1 cellular context compared by ENCODE assay signal in the genomic region with DNA sequence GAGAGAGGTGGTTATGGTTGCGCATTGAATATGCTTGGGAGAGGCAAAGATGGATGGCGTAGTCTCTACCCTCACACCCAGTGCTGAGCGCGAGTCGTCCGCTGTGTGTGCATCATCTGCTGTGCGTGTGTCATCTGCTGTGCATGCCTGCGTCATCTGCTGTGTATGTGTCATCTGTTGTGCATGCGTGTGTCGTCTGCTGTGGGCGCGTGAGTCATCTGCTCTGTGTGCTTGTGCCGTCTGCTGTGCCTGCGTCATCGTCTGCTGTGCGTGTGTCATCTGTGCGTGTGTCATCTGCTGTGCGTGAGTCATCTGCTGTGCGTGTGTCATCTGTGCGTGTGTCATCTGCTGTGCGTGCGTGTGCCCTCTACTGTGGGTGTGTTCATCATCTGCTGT.
TF ChIP-seq lines count a peak whose summit lies in the region.

No MANE protein-coding gene starts in this region.

TF ChIP-seq in HEK293, 187 proteins besides CTCF, POLR2A, EP300 and RAD21 (continued from another document and continues in another):
- TF ChIP-seq, protein P1, sequence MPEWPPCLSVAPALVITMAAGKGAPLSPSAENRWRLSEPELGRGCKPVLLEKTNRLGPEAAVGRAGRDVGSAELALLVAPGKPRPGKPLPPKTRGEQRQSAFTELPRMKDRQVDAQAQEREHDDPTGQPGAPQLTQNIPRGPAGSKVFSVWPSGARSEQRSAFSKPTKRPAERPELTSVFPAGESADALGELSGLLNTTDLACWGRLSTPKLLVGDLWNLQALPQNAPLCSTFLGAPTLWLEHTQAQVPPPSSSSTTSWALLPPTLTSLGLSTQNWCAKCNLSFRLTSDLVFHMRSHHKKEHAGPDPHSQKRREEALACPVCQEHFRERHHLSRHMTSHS (tag by site-specific recombination; IDR thresholded peaks at IDR 0.05) = peak; percentile 98
- TF ChIP-seq ZNF830 (tag by site-specific recombination; IDR thresholded peaks at IDR 0.05; ENCODE audit: low read depth) (no peak), ZFP37 (tag by site-specific recombination; IDR thresholded peaks at IDR 0.05) (peak; percentile 98), ZNF335 (tag by site-specific recombination; conservative IDR thresholded peaks at IDR 0.05) (peak; percentile 87), ZBTB8A (tag by site-specific recombination; IDR thresholded peaks at IDR 0.05) (no peak), YY1 (tag by site-specific recombination; IDR thresholded peaks at IDR 0.05) (no peak), ZNF112 (tag by site-specific recombination; IDR thresholded peaks at IDR 0.05) (peak; percentile 93), ZNF510 (tag by site-specific recombination; IDR thresholded peaks at IDR 0.05; ENCODE audit: insufficient replicate concordance) (no peak), ZNF248 (tag by site-specific recombination; IDR thresholded peaks at IDR 0.05) (peak; percentile 99), ZNF155 (tag by site-specific recombination; IDR thresholded peaks at IDR 0.05) (peak; percentile 100), OSR2 (tag by site-specific recombination; IDR thresholded peaks at IDR 0.05) (peak; percentile 62; the same call in 1 of the 2 replicates), ZNF654 (tag by site-specific recombination; IDR thresholded peaks at IDR 0.05; ENCODE audit: low read depth) (no peak; the same call in 1 of the 2 replicates), ZNF23 (tag by site-specific recombination; IDR thresholded peaks at IDR 0.05; ENCODE audit: borderline replicate concordance) (peak; percentile 89; the same call in 1 of the 2 replicates), EGR2 (tag by site-specific recombination; IDR thresholded peaks at IDR 0.05; ENCODE audit: low read depth) (peak; percentile 80), ZNF776 (tag by site-specific recombination; IDR thresholded peaks at IDR 0.05; ENCODE audit: borderline replicate concordance) (peak; percentile 55; the same call in 1 of the 2 replicates), ZNF544 (tag by site-specific recombination; IDR thresholded peaks at IDR 0.05) (0 out of 2 replicates have a peak, but pooled peaks have one; percentile 59), SP2 (tag by site-specific recombination; IDR thresholded peaks at IDR 0.05) (peak; percentile 65), ZNF37A (tag by site-specific recombination; IDR thresholded peaks at IDR 0.05) (no peak), ZNF548 (tag by site-specific recombination; IDR thresholded peaks at IDR 0.05) (peak; percentile 88), ZNF394 (tag by site-specific recombination; IDR thresholded peaks at IDR 0.05; ENCODE audit: borderline replicate concordance) (peak; percentile 94), ZFP69B (tag by site-specific recombination; IDR thresholded peaks at IDR 0.05) (peak; percentile 98), ZNF76 (tag by site-specific recombination; IDR thresholded peaks at IDR 0.05; ENCODE audit: borderline replicate concordance, low read depth) (peak; percentile 86), MEIS1 (CRISPR knock-in tag; IDR thresholded peaks at IDR 0.05; ENCODE audit: borderline replicate concordance) (no peak), ZNF473 (tag by site-specific recombination; IDR thresholded peaks at IDR 0.05) (peak; percentile 100), ZNF747 (tag by site-specific recombination; IDR thresholded peaks at IDR 0.05) (peak; percentile 100), MYNN (tag by site-specific recombination; IDR thresholded peaks at IDR 0.05; ENCODE audit: borderline replicate concordance) (peak; percentile 84)
- TF ChIP-seq, protein P2, sequence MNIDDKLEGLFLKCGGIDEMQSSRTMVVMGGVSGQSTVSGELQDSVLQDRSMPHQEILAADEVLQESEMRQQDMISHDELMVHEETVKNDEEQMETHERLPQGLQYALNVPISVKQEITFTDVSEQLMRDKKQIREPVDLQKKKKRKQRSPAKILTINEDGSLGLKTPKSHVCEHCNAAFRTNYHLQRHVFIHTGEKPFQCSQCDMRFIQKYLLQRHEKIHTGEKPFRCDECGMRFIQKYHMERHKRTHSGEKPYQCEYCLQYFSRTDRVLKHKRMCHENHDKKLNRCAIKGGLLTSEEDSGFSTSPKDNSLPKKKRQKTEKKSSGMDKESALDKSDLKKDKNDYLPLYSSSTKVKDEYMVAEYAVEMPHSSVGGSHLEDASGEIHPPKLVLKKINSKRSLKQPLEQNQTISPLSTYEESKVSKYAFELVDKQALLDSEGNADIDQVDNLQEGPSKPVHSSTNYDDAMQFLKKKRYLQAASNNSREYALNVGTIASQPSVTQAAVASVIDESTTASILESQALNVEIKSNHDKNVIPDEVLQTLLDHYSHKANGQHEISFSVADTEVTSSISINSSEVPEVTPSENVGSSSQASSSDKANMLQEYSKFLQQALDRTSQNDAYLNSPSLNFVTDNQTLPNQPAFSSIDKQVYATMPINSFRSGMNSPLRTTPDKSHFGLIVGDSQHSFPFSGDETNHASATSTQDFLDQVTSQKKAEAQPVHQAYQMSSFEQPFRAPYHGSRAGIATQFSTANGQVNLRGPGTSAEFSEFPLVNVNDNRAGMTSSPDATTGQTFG (tag by site-specific recombination; IDR thresholded peaks at IDR 0.05; ENCODE audit: borderline replicate concordance) = peak; percentile 100
- TF ChIP-seq, protein P3, sequence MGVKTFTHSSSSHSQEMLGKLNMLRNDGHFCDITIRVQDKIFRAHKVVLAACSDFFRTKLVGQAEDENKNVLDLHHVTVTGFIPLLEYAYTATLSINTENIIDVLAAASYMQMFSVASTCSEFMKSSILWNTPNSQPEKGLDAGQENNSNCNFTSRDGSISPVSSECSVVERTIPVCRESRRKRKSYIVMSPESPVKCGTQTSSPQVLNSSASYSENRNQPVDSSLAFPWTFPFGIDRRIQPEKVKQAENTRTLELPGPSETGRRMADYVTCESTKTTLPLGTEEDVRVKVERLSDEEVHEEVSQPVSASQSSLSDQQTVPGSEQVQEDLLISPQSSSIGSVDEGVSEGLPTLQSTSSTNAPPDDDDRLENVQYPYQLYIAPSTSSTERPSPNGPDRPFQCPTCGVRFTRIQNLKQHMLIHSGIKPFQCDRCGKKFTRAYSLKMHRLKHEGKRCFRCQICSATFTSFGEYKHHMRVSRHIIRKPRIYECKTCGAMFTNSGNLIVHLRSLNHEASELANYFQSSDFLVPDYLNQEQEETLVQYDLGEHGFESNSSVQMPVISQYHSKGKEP (tag by site-specific recombination; IDR thresholded peaks at IDR 0.05) = no peak
- TF ChIP-seq, protein P4, sequence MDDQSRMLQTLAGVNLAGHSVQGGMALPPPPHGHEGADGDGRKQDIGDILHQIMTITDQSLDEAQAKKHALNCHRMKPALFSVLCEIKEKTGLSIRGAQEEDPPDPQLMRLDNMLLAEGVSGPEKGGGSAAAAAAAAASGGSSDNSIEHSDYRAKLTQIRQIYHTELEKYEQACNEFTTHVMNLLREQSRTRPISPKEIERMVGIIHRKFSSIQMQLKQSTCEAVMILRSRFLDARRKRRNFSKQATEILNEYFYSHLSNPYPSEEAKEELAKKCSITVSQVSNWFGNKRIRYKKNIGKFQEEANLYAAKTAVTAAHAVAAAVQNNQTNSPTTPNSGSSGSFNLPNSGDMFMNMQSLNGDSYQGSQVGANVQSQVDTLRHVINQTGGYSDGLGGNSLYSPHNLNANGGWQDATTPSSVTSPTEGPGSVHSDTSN (CRISPR knock-in tag; IDR thresholded peaks at IDR 0.05) = no peak
- TF ChIP-seq, protein P5, sequence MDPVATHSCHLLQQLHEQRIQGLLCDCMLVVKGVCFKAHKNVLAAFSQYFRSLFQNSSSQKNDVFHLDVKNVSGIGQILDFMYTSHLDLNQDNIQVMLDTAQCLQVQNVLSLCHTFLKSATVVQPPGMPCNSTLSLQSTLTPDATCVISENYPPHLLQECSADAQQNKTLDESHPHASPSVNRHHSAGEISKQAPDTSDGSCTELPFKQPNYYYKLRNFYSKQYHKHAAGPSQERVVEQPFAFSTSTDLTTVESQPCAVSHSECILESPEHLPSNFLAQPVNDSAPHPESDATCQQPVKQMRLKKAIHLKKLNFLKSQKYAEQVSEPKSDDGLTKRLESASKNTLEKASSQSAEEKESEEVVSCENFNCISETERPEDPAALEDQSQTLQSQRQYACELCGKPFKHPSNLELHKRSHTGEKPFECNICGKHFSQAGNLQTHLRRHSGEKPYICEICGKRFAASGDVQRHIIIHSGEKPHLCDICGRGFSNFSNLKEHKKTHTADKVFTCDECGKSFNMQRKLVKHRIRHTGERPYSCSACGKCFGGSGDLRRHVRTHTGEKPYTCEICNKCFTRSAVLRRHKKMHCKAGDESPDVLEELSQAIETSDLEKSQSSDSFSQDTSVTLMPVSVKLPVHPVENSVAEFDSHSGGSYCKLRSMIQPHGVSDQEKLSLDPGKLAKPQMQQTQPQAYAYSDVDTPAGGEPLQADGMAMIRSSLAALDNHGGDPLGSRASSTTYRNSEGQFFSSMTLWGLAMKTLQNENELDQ (tag by site-specific recombination; IDR thresholded peaks at IDR 0.05; ENCODE audit: low read depth) = no peak
- TF ChIP-seq, protein P6, sequence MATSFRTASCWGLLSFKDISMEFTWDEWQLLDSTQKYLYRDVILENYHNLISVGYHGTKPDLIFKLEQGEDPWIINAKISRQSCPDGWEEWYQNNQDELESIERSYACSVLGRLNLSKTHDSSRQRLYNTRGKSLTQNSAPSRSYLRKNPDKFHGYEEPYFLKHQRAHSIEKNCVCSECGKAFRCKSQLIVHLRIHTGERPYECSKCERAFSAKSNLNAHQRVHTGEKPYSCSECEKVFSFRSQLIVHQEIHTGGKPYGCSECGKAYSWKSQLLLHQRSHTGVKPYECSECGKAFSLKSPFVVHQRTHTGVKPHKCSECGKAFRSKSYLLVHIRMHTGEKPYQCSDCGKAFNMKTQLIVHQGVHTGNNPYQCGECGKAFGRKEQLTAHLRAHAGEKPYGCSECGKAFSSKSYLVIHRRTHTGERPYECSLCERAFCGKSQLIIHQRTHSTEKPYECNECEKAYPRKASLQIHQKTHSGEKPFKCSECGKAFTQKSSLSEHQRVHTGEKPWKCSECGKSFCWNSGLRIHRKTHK (tag by site-specific recombination; IDR thresholded peaks at IDR 0.05) = peak; percentile 90
- TF ChIP-seq, protein P7, sequence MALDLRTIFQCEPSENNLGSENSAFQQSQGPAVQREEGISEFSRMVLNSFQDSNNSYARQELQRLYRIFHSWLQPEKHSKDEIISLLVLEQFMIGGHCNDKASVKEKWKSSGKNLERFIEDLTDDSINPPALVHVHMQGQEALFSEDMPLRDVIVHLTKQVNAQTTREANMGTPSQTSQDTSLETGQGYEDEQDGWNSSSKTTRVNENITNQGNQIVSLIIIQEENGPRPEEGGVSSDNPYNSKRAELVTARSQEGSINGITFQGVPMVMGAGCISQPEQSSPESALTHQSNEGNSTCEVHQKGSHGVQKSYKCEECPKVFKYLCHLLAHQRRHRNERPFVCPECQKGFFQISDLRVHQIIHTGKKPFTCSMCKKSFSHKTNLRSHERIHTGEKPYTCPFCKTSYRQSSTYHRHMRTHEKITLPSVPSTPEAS (tag by site-specific recombination; IDR thresholded peaks at IDR 0.05) = peak; percentile 98
- TF ChIP-seq, protein P8, sequence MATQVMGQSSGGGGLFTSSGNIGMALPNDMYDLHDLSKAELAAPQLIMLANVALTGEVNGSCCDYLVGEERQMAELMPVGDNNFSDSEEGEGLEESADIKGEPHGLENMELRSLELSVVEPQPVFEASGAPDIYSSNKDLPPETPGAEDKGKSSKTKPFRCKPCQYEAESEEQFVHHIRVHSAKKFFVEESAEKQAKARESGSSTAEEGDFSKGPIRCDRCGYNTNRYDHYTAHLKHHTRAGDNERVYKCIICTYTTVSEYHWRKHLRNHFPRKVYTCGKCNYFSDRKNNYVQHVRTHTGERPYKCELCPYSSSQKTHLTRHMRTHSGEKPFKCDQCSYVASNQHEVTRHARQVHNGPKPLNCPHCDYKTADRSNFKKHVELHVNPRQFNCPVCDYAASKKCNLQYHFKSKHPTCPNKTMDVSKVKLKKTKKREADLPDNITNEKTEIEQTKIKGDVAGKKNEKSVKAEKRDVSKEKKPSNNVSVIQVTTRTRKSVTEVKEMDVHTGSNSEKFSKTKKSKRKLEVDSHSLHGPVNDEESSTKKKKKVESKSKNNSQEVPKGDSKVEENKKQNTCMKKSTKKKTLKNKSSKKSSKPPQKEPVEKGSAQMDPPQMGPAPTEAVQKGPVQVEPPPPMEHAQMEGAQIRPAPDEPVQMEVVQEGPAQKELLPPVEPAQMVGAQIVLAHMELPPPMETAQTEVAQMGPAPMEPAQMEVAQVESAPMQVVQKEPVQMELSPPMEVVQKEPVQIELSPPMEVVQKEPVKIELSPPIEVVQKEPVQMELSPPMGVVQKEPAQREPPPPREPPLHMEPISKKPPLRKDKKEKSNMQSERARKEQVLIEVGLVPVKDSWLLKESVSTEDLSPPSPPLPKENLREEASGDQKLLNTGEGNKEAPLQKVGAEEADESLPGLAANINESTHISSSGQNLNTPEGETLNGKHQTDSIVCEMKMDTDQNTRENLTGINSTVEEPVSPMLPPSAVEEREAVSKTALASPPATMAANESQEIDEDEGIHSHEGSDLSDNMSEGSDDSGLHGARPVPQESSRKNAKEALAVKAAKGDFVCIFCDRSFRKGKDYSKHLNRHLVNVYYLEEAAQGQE (tag by site-specific recombination; IDR thresholded peaks at IDR 0.05) = no peak
- TF ChIP-seq, protein P9, sequence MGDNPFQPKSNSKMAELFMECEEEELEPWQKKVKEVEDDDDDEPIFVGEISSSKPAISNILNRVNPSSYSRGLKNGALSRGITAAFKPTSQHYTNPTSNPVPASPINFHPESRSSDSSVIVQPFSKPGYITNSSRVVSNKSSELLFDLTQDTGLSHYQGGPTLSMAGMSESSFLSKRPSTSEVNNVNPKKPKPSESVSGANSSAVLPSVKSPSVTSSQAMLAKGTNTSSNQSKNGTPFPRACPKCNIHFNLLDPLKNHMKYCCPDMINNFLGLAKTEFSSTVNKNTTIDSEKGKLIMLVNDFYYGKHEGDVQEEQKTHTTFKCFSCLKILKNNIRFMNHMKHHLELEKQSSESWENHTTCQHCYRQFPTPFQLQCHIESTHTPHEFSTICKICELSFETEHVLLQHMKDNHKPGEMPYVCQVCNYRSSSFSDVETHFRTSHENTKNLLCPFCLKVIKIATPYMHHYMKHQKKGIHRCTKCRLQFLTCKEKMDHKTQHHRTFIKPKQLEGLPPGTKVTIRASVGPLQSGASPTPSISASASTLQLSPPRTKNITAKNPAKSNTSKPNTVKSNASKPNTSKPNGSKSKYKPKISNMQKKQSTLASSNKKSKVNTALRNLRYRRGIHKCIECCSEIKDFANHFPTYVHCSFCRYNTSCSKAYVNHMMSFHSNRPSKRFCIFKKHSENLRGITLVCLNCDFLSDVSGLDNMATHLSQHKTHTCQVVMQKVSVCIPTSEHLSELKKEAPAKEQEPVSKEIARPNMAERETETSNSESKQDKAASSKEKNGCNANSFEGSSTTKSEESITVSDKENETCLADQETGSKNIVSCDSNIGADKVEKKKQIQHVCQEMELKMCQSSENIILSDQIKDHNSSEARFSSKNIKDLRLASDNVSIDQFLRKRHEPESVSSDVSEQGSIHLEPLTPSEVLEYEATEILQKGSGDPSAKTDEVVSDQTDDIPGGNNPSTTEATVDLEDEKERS (tag by site-specific recombination; IDR thresholded peaks at IDR 0.05) = peak; percentile 100
- TF ChIP-seq, protein P10, sequence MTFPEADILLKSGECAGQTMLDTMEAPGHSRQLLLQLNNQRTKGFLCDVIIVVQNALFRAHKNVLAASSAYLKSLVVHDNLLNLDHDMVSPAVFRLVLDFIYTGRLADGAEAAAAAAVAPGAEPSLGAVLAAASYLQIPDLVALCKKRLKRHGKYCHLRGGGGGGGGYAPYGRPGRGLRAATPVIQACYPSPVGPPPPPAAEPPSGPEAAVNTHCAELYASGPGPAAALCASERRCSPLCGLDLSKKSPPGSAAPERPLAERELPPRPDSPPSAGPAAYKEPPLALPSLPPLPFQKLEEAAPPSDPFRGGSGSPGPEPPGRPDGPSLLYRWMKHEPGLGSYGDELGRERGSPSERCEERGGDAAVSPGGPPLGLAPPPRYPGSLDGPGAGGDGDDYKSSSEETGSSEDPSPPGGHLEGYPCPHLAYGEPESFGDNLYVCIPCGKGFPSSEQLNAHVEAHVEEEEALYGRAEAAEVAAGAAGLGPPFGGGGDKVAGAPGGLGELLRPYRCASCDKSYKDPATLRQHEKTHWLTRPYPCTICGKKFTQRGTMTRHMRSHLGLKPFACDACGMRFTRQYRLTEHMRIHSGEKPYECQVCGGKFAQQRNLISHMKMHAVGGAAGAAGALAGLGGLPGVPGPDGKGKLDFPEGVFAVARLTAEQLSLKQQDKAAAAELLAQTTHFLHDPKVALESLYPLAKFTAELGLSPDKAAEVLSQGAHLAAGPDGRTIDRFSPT (tag by site-specific recombination; IDR thresholded peaks at IDR 0.05) = peak; percentile 100
